In the genomic region with DNA sequence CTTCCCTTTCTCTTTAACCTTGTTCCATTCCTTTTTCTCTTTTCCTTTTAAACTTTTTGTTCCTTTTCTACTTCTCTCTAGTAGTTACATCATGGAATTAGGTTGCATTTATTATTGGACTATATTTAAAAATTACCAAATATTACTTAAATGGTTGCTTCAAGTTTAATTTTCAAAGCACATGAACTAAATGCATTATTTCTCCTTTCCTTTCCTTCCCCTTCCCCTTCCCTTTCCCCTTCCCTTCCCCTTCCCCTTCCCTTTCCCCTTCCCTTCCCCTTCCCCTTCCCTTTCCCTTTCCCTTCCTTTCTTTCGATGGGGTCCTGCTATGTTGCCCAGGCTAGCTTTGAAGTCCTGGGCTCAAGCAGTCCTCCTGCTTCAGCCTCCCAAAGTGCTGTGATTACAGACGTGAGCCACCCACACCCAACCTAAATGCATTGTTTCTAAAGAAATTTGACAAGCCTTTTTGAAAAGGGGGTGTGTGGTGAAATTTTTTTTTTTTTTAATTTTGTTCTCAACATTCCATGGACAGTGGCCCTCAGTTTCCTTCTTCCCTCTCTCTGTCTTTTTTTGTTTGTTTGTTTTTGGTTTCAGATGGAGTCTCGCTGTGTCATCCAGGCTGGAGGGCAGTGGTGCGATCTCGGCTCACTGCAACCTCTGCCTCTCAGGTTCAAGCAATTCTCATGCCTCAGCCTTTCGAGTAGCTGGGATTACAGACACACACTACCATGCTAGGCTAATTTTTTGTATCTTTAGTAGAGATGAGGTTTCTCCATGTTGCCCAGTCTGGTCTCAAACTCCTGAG, we compare ENCODE assay signal across 24 cellular contexts. TPM values are rescaled to one million over a fixed set of nuclear protein-coding genes. Genes with fewer than 3 reads are reported as not detected.
DNase-seq lines count a peak whose midpoint lies in the region; ATAC-seq, FAIRE-seq and TF ChIP-seq lines count a peak whose summit lies in the region.
"Had no signal": no experiment of that assay in that cellular context is flagged by ENCODE, and none has a peak within 500 bp of the region (broad histone marks: within the 10 kb centered on the region; RNA-seq: fewer than 3 reads in every experiment).

No MANE protein-coding gene starts in this region.

- H3K27me3 Mint-ChIP-seq in activated CD4-positive, alpha-beta T cell treated with anti-CD3 and anti-CD28 coated beads, Interleukin-2, amount 10 ng/mL, durations not matched to agents 7 days and 5 days = no peaks in the 10 kb centered on the region
- H3K27me3 Mint-ChIP-seq: stimulated activated naive CD8-positive, alpha-beta T cell treated with anti-CD3 and anti-CD28 coated beads, Interleukin-15, Interleukin-2, amounts not matched to agents 100 ng/mL and 50 ng/mL, for 24 hours; type B pancreatic cell had no signal

- H3K9ac ChIP-seq in kidney (ENCODE audit: low read length in 2 of 2) = no peak overlapping the region

- CTCF ChIA-PET in activated CD4-positive, alpha-beta T cell treated with anti-CD3 and anti-CD28 coated beads, Interleukin-2, amount 10 ng/mL, durations not matched to agents 7 days and 5 days (lab: Charles Lee) = interaction anchor here (0.6 to 1.6 kb wide), 3 partner anchors 9 to 108 kb away, joined by 3 read pairs; no protein-coding TSS in a partner anchor

- TF ChIP-seq CTCF in kidney (IDR thresholded peaks at IDR 0.05; ENCODE audit: borderline replicate concordance, extremely low read depth, insufficient read depth) (no peak), vagina (IDR thresholded peaks at IDR 0.05) (no peak)

- H3K36me3 ChIP-seq in SJSA1 = 0 out of 2 replicates have a peak, but pooled peaks cover 4% of the 10 kb centered on the region
- H3K36me3 ChIP-seq in kidney (ENCODE audit: control insufficient read depth in 1 of 2, insufficient read depth in 2 of 2, low read length in 2 of 2) = no peaks in the 10 kb centered on the region
- H3K36me3 ChIP-seq in vagina = peaks cover 0 to 5% of the 10 kb centered on the region in 2 donors
- H3K36me3 ChIP-seq: prostate gland had no signal

- DNase-seq in activated CD4-positive, alpha-beta T cell treated with anti-CD3 and anti-CD28 coated beads, Interleukin-2, amount 10 ng/mL, durations not matched to agents 7 days and 5 days = no peak
- DNase-seq in activated CD4-positive, alpha-beta T cell treated with anti-CD3 and anti-CD28 coated beads, Interleukin-2, amount 50 U/mL, for 1 hour = no peak
- peak in 1 of 2 experiments; percentile 32 for DNase-seq in SJSA1 (ENCODE audit: low read depth in 1 of 2, low spot score in 2 of 2)
- DNase-seq in kidney = no peak
- DNase-seq in stimulated activated effector memory CD8-positive, alpha-beta T cell treated with anti-CD3 and anti-CD28 coated beads, Interleukin-12 subunit alpha, Interleukin-12 subunit beta, amount 100 ng/mL, for 72 hours (ENCODE audit: low spot score in 2 of 2) = no peak
- DNase-seq in stimulated activated naive CD4-positive, alpha-beta T cell treated with Interleukin-2 at 50 U/mL for 16 hours (lab: John Stamatoyannopoulos, UW) = no peak
- no peak for DNase-seq in central memory CD4-positive, alpha-beta T cell
- no peak for DNase-seq in vagina (ENCODE audit: extremely low spot score in 2 of 2)
- DNase-seq: activated CD8-positive, alpha-beta memory T cell treated with anti-CD3 and anti-CD28 coated beads, Interleukin-2, amount 50 U/mL, for 4 hours; activated naive CD4-positive, alpha-beta T cell; anterior cingulate cortex; BE2C; gastrocnemius medialis; GOT3; KG1; NCI-H146; NCI-H2171 treated with DMSO at 0.1 percent for 48 hours; stimulated activated CD4-positive, alpha-beta T cell treated with anti-CD3 and anti-CD28 coated beads, Interleukin-1b, Interleukin-23, amount 100 ng/mL, for 48 hours had no signal

- peak overlapping the region; percentile 48 for H3K27ac ChIP-seq in SJSA1
- H3K27ac ChIP-seq in kidney (ENCODE audit: low read depth in 2 of 2, low read length in 2 of 2) = peak overlapping the region; percentile 5 to 25
- no peak overlapping the region for H3K27ac ChIP-seq in vagina
- H3K27ac ChIP-seq: gastrocnemius medialis, prostate gland had no signal

- H3K9me3 ChIP-seq in SJSA1 (replicated peaks) (no peaks in the 10 kb centered on the region), kidney (ENCODE audit: control insufficient read depth in 1 of 2, low read length in 2 of 2) (no peaks in the 10 kb centered on the region), vagina (no peaks in the 10 kb centered on the region)
- H3K9me3 ChIP-seq: BE2C, esophagus muscularis mucosa, gastrocnemius medialis, prostate gland had no signal

- H3K4me3 Mint-ChIP-seq in activated CD4-positive, alpha-beta T cell treated with anti-CD3 and anti-CD28 coated beads, Interleukin-2, amount 10 ng/mL, durations not matched to agents 7 days and 5 days = no peak overlapping the region
- H3K4me3 Mint-ChIP-seq in stimulated activated effector memory CD8-positive, alpha-beta T cell treated with anti-CD3 and anti-CD28 coated beads, Interleukin-12 subunit alpha, Interleukin-12 subunit beta, amount 100 ng/mL, for 72 hours = no peak overlapping the region
- H3K4me3 Mint-ChIP-seq: neural crest cell; stimulated activated naive CD8-positive, alpha-beta T cell treated with anti-CD3 and anti-CD28 coated beads, Interleukin-15, Interleukin-2, amounts not matched to agents 100 ng/mL and 50 ng/mL, for 24 hours; type B pancreatic cell had no signal

- FAIRE-seq in kidney (lab: Jason Lieb, UNC) = no peak
- FAIRE-seq: keratinocyte had no signal

- H3K4me1 Mint-ChIP-seq in activated CD4-positive, alpha-beta T cell treated with anti-CD3 and anti-CD28 coated beads, Interleukin-2, amount 10 ng/mL, durations not matched to agents 7 days and 5 days = peaks cover 4% of the 10 kb centered on the region
- H3K4me1 Mint-ChIP-seq in stimulated activated effector memory CD8-positive, alpha-beta T cell treated with anti-CD3 and anti-CD28 coated beads, Interleukin-12 subunit alpha, Interleukin-12 subunit beta, amount 100 ng/mL, for 72 hours = peaks cover 31% of the 10 kb centered on the region
- H3K4me1 Mint-ChIP-seq: neural crest cell had no signal

- H3K4me3 ChIP-seq in SJSA1 (no peak overlapping the region), kidney (ENCODE audit: low read length in 2 of 2) (no peak overlapping the region), vagina (no peak overlapping the region)
- H3K4me3 ChIP-seq: esophagus muscularis mucosa, gastrocnemius medialis, prostate gland had no signal

- intact Hi-C loops in kidney (cut with DNase I) (no loop called here), vagina (cut with DNase I) (no loop called here)

- H3K4me1 ChIP-seq in SJSA1 (replicated peaks) = peaks cover 21% of the 10 kb centered on the region
- peaks cover 6 to 15% of the 10 kb centered on the region in 2 donors for H3K4me1 ChIP-seq in kidney (ENCODE audit: control insufficient read depth in 1 of 2, insufficient read depth in 1 of 2, low read depth in 1 of 2, low read length in 2 of 2)
- H3K4me1 ChIP-seq in vagina = peaks cover 10% of the 10 kb centered on the region
- H3K4me1 ChIP-seq: prostate gland had no signal

- H3K27me3 ChIP-seq in SJSA1 (replicated peaks) (no peaks in the 10 kb centered on the region), vagina (no peaks in the 10 kb centered on the region)
- H3K27me3 ChIP-seq: BE2C, esophagus muscularis mucosa, gastrocnemius medialis had no signal

- H3K27ac Mint-ChIP-seq in activated CD4-positive, alpha-beta T cell treated with anti-CD3 and anti-CD28 coated beads, Interleukin-2, amount 10 ng/mL, durations not matched to agents 7 days and 5 days = peak overlapping the region; percentile 46
- H3K27ac Mint-ChIP-seq in stimulated activated effector memory CD8-positive, alpha-beta T cell treated with anti-CD3 and anti-CD28 coated beads, Interleukin-12 subunit alpha, Interleukin-12 subunit beta, amount 100 ng/mL, for 72 hours = peak overlapping the region; percentile 48
- H3K27ac Mint-ChIP-seq: stimulated activated naive CD8-positive, alpha-beta T cell treated with anti-CD3 and anti-CD28 coated beads, Interleukin-15, Interleukin-2, amounts not matched to agents 100 ng/mL and 50 ng/mL, for 24 hours; type B pancreatic cell had no signal

- no peaks in the 10 kb centered on the region for H3K9me3 Mint-ChIP-seq in activated CD4-positive, alpha-beta T cell treated with anti-CD3 and anti-CD28 coated beads, Interleukin-2, amount 10 ng/mL, durations not matched to agents 7 days and 5 days
- no peaks in the 10 kb centered on the region for H3K9me3 Mint-ChIP-seq in stimulated activated effector memory CD8-positive, alpha-beta T cell treated with anti-CD3 and anti-CD28 coated beads, Interleukin-12 subunit alpha, Interleukin-12 subunit beta, amount 100 ng/mL, for 72 hours
- H3K9me3 Mint-ChIP-seq: neural crest cell; stimulated activated naive CD8-positive, alpha-beta T cell treated with anti-CD3 and anti-CD28 coated beads, Interleukin-15, Interleukin-2, amounts not matched to agents 100 ng/mL and 50 ng/mL, for 24 hours; type B pancreatic cell had no signal

- POLR2A ChIA-PET in activated CD4-positive, alpha-beta T cell treated with anti-CD3 and anti-CD28 coated beads, Interleukin-2, amount 10 ng/mL, durations not matched to agents 7 days and 5 days (lab: Charles Lee) = no interaction called here

- H3K36me3 Mint-ChIP-seq in activated CD4-positive, alpha-beta T cell treated with anti-CD3 and anti-CD28 coated beads, Interleukin-2, amount 10 ng/mL, durations not matched to agents 7 days and 5 days (ENCODE audit: low read depth) = peaks cover 19% of the 10 kb centered on the region
- H3K36me3 Mint-ChIP-seq in stimulated activated effector memory CD8-positive, alpha-beta T cell treated with anti-CD3 and anti-CD28 coated beads, Interleukin-12 subunit alpha, Interleukin-12 subunit beta, amount 100 ng/mL, for 72 hours = peaks cover 66% of the 10 kb centered on the region

- ATAC-seq in stimulated activated effector memory CD8-positive, alpha-beta T cell treated with anti-CD3 and anti-CD28 coated beads, Interleukin-12 subunit alpha, Interleukin-12 subunit beta, amount 100 ng/mL, for 72 hours = no peak
- ATAC-seq: gastrocnemius medialis had no signal

- TF ChIP-seq POLR2A in vagina (IDR thresholded peaks at IDR 0.05) = no peak

RNA-seq across cellular contexts. Expression of gene TMEM60, which starts 31.2 kb away (rescaled TPM):
- 10 to 100 TPM; 15.2 to 15.9 TPM for total RNA-seq in activated CD4-positive, alpha-beta T cell treated with anti-CD3 and anti-CD28 coated beads, Interleukin-2, amount 10 ng/mL, durations not matched to agents 7 days and 5 days
- 22.5 and 25.3 TPM in 2 replicates for total RNA-seq in SJSA1 (2014; rRNA removed; shearing (Covaris generic))
- total RNA-seq in kidney (11.9 TPM), vagina (13.5 TPM)
- 32.4 TPM for polyA plus RNA-seq in kidney (ENCODE audit: insufficient read depth, low read depth, low replicate concordance)

RNA-seq across cellular contexts. Expression of gene PHTF2, which starts 31.6 kb away (rescaled TPM):
- 10 to 100 TPM; 33.6 to 39.5 TPM for total RNA-seq in activated CD4-positive, alpha-beta T cell treated with anti-CD3 and anti-CD28 coated beads, Interleukin-2, amount 10 ng/mL, durations not matched to agents 7 days and 5 days
- total RNA-seq in SJSA1 (2014; rRNA removed; shearing (Covaris generic)) = 55.9 and 68.9 TPM in 2 replicates
- 13.8 TPM for total RNA-seq in kidney
- 6.0 TPM for polyA plus RNA-seq in kidney (ENCODE audit: insufficient read depth, low read depth, low replicate concordance)
- total RNA-seq in vagina = 12.0 TPM
